In the genomic region with DNA sequence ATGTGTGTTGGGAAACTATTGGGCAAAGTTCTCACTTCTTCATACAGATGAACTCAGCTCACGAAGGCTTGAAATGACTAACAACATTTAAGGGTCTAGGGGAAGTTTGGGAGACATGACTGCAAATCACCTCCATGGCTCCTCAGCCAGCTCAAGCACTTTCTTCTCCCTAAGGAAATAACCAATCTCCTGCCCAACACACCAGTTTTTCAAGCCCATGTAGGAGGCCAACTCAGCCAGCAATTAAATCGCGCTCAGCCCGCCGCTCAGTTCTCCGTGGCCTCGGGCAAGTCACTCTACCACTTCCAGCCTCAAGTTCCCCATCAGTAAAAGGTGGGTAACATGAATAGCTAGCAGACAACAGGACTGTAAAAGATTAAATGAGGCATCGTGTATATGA, we compare ENCODE assay signal across 8 cellular contexts. TPM values are rescaled to one million over a fixed set of nuclear protein-coding genes. Genes with fewer than 3 reads are reported as not detected.
DNase-seq lines count a peak whose midpoint lies in the region; ATAC-seq, FAIRE-seq and TF ChIP-seq lines count a peak whose summit lies in the region.

No MANE protein-coding gene starts in this region.

- peak; percentile 18 to 42 for DNase-seq in activated T-cell treated with anti-CD3 and anti-CD28 coated beads, Interleukin-2, amount 50 U/mL, for 72 hours
- DNase-seq in activated T-cell treated with anti-CD3 and anti-CD28 coated beads for 4 hours (no peak), RWPE2 (ENCODE audit: low spot score) (no peak), epithelial cell of prostate (ENCODE audit: low read depth, low spot score) (no peak), pancreas (no peak), GDM1 (lab: John Stamatoyannopoulos, UW) (no peak)
- no peak for DNase-seq in effector CD8-positive, alpha-beta T cell (lab: John Stamatoyannopoulos, UW)

- H3K4me1 Mint-ChIP-seq in activated T-cell treated with anti-CD3 and anti-CD28 coated beads, Interleukin-2, amount 50 U/mL, for 72 hours (ENCODE audit: low read depth): peaks cover 75% of the 10 kb centered on the region

- H3K4me3 ChIP-seq in RWPE2 (ENCODE audit: severe bottlenecking) (peak overlapping the region; percentile 91), pancreas (peak overlapping the region; percentile 61 to 78 (median 68))

- H3K27ac ChIP-seq in RWPE2 (ENCODE audit: poor library complexity, severe bottlenecking) (peak overlapping the region; percentile 82), epithelial cell of prostate (peak overlapping the region; percentile 96), pancreas (peak overlapping the region; percentile 88 to 98 (median 97))

- no peak for TF ChIP-seq CTCF in RWPE2 (IDR thresholded peaks at IDR 0.05; ENCODE audit: poor library complexity, severe bottlenecking)
- TF ChIP-seq CTCF in pancreas (IDR thresholded peaks at IDR 0.05): no peak

- FAIRE-seq in pancreas (lab: Jason Lieb, UNC): no peak

- ATAC-seq in activated T-cell treated with anti-CD3 and anti-CD28 coated beads, Interleukin-2, amount 50 U/mL, for 72 hours (replicated peaks in 1 of 2): no peak
- ATAC-seq in RWPE2 (ENCODE audit: low read depth) (no peak), pancreas (no peak), GM21423 (IDR thresholded peaks at IDR 0.05; ENCODE audit: unreplicated experiment) (no peak)

- H3K27me3 Mint-ChIP-seq in activated T-cell treated with anti-CD3 and anti-CD28 coated beads, Interleukin-2, amount 50 U/mL, for 72 hours (ENCODE audit: low read depth): no peaks in the 10 kb centered on the region

- H3K9me3 Mint-ChIP-seq in activated T-cell treated with anti-CD3 and anti-CD28 coated beads, Interleukin-2, amount 50 U/mL, for 72 hours: no peaks in the 10 kb centered on the region

- WGBS in pancreas, 2 donors: 1% methylated on average over 8 of the region's 8 CpGs

- peak overlapping the region; percentile 87 for H3K27ac Mint-ChIP-seq in activated T-cell treated with anti-CD3 and anti-CD28 coated beads, Interleukin-2, amount 50 U/mL, for 72 hours

- H3K4me1 ChIP-seq in RWPE2 (ENCODE audit: insufficient read depth, poor library complexity, severe bottlenecking) (peaks cover 24% of the 10 kb centered on the region), pancreas (peaks cover 22 to 50% (median 37%) of the 10 kb centered on the region in 3 donors)

- H3K4me3 Mint-ChIP-seq in activated T-cell treated with anti-CD3 and anti-CD28 coated beads, Interleukin-2, amount 50 U/mL, for 72 hours: peak overlapping the region; percentile 92 to 93

- intact Hi-C loops in pancreas (cut with DNase I): no loop called here

- peaks cover 36% of the 10 kb centered on the region for H3K36me3 ChIP-seq in RWPE2 (ENCODE audit: low read depth)
- peaks cover 0 to 2% (median 0%) of the 10 kb centered on the region in 3 donors for H3K36me3 ChIP-seq in pancreas

- H3K36me3 Mint-ChIP-seq in activated T-cell treated with anti-CD3 and anti-CD28 coated beads, Interleukin-2, amount 50 U/mL, for 72 hours (ENCODE audit: insufficient read depth in 2 of 2): peaks cover 10 to 12% of the 10 kb centered on the region in 2 donors

- no peaks in the 10 kb centered on the region for H3K27me3 ChIP-seq in RWPE2 (ENCODE audit: insufficient read depth, poor library complexity, severe bottlenecking)
- H3K27me3 ChIP-seq in pancreas: no peaks in the 10 kb centered on the region

- H3K9me3 ChIP-seq in RWPE2 (ENCODE audit: severe bottlenecking) (no peaks in the 10 kb centered on the region), pancreas (no peaks in the 10 kb centered on the region)

RNA-seq across cellular contexts. Expression of gene POLDIP3, which starts 0.8 kb away (rescaled TPM):
- total RNA-seq in activated T-cell treated with anti-CD3 and anti-CD28 coated beads, Interleukin-2, amount 50 U/mL, for 72 hours: 100 to 1,000 TPM in 1 of 2 donors, 10 to 100 TPM in 1; 84.0 to 108 TPM
- total RNA-seq in pancreas: 10 to 100 TPM; 23.3 to 35.2 (median 28.7) TPM
- 10 to 100 TPM; 14.6 to 28.6 TPM for polyA plus RNA-seq in pancreas

RNA-seq across cellular contexts. Expression of gene ATP5MGL, which starts 26.5 kb away (rescaled TPM):
- total RNA-seq in activated T-cell treated with anti-CD3 and anti-CD28 coated beads, Interleukin-2, amount 50 U/mL, for 72 hours: 1 to 10 TPM in 1 of 2 donors, under 1 TPM in 1; 0.31 to 1.2 TPM
- total RNA-seq in pancreas: under 1 TPM in 5 of 6 donors, not detected in 1; 0.24 to 0.60 (median 0.34) TPM
- under 1 TPM in 1 of 2 donors, not detected in 1; 0.34 TPM for polyA plus RNA-seq in pancreas

RNA-seq across cellular contexts. Expression of gene CYB5R3, which starts 35.3 kb away (rescaled TPM):
- 10 to 100 TPM; 60.7 to 67.1 TPM for total RNA-seq in activated T-cell treated with anti-CD3 and anti-CD28 coated beads, Interleukin-2, amount 50 U/mL, for 72 hours
- total RNA-seq in pancreas: 10 to 100 TPM; 32.6 to 76.4 (median 43.6) TPM
- polyA plus RNA-seq in pancreas: 100 to 1,000 TPM in 1 of 2 donors, 10 to 100 TPM in 1; 53.6 to 105 TPM

Comparison
In these comparisons a context has a peak if more than half of its experiments do, and no peak if none do; other contexts are left out.
1. DNase-seq: peak in activated T-cell treated with anti-CD3 and anti-CD28 coated beads, Interleukin-2, amount 50 U/mL, for 72 hours (2 of 2); none in activated T-cell treated with anti-CD3 and anti-CD28 coated beads for 4 hours (single experiment), RWPE2 (single experiment), epithelial cell of prostate (single experiment), pancreas (0 of 6), GDM1 (single experiment) and effector CD8-positive, alpha-beta T cell (single experiment).
2. Peak in every context shown above with its lines, with median percentiles within 50 percentile points of each other: H3K27ac ChIP-seq.